Comparison of ENCODE assay signal across 8 cellular contexts in the genomic region with DNA sequence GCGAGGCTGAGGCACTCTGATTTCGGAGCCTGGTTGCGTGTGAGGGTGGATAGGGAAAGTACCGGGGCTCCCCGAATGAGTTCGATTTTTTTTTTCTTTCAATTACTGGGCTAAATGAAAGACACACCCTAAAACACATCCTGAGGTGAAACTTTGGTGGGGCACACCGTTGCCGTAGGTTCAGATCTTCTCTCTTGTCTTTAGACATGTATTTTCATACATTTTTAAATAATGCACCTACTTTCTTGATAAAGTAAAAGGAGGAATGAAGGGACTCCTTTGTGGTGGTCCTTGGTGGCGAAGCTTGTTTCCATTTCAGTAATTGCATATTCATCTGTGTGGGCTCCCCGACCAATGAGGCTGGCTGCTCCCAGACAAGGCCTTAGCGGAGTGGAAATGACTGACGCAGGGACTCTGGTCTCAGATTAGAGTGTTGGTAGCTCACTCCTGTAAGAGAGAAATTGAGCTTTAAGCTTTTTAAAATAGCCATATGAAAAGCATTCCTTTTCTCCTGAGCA. TPM values are rescaled to one million over a fixed set of nuclear protein-coding genes. Genes with fewer than 3 reads are reported as not detected.
DNase-seq lines count a peak whose midpoint lies in the region; ATAC-seq and TF ChIP-seq lines count a peak whose summit lies in the region.

No MANE protein-coding gene starts in this region.

- peak overlapping the region; percentile 81 for H3K4ac ChIP-seq in IMR-90 (ENCODE audit: low read depth, low read length)

- H4K20me1 ChIP-seq in IMR-90 (ENCODE audit: insufficient read depth, low read length): peaks cover 29% of the 10 kb centered on the region; the same call in 1 of the 2 replicates

- peak overlapping the region; percentile 15; the same call in 1 of the 2 replicates for H4K5ac ChIP-seq in IMR-90 (ENCODE audit: low read depth, low read length)

- H2AFZ ChIP-seq in IMR-90 (replicated peaks; ENCODE audit: low read length, poor library complexity): peak overlapping the region; percentile 94

- H2AK9ac ChIP-seq in IMR-90 (replicated peaks; ENCODE audit: low read depth, low read length, poor library complexity): peak overlapping the region; percentile 92

- H3K9ac ChIP-seq in IMR-90 (ENCODE audit: low read depth, low read length): peak overlapping the region; percentile 97
- peak overlapping the region; percentile 71 to 97 for H3K9ac ChIP-seq in mucosa of rectum (ENCODE audit: low read depth in 1 of 2, low read length in 2 of 2)

- no peaks in the 10 kb centered on the region for H3K36me3 ChIP-seq in CD8-positive, alpha-beta memory T cell (ENCODE audit: insufficient read depth, low read length)
- no peaks in the 10 kb centered on the region for H3K36me3 ChIP-seq in IMR-90 (ENCODE audit: control insufficient read depth, insufficient read depth, low read length)
- no peaks in the 10 kb centered on the region for H3K36me3 ChIP-seq in mucosa of rectum (ENCODE audit: control insufficient read depth in 2 of 2, insufficient read depth in 2 of 2, low read length in 2 of 2)

- H3K56ac ChIP-seq in IMR-90 (ENCODE audit: extremely low read depth, insufficient read depth, low read length): peak overlapping the region; percentile 85

- H2BK120ac ChIP-seq in IMR-90 (ENCODE audit: low read depth, low read length): 0 out of 2 replicates have a peak overlapping the region, but pooled peaks have one; percentile 16

- CTCF ChIA-PET in CD8-positive, alpha-beta memory T cell (lab: Charles Lee): interaction anchor here (0.8 to 3.2 kb wide), 3 partner anchors 22 to 208 kb away, joined by 3 to 18 read pairs (median 3); no protein-coding TSS in a partner anchor
- CTCF ChIA-PET in IMR-90 (lab: Yijun Ruan, JAX) (interaction anchor here (0.6 to 1.0 kb wide), 3 partner anchors 24 to 208 kb away, joined by 3 to 4 read pairs (median 3); no protein-coding TSS in a partner anchor), activated B cell treated with CpG ODN at 0.5 μM for 24 hours (lab: Charles Lee) (no interaction called here)

- H4K91ac ChIP-seq in IMR-90 (ENCODE audit: insufficient read depth, low read depth, low read length): peak overlapping the region; percentile 5; the same call in 1 of the 2 replicates

- dilution Hi-C loops in IMR-90 (cut with HindIII; ENCODE audit: low sequenced_read_pairs, unreplicated experiment): no loop called here

- peak overlapping the region; percentile 91 for H3K23ac ChIP-seq in IMR-90 (ENCODE audit: low read depth, low read length)

- H3K79me1 ChIP-seq in IMR-90 (ENCODE audit: low read depth in 1 of 2, low read length in 2 of 2): peaks cover 8 to 36% of the 10 kb centered on the region in 2 experiments; a peak in 3 of 4 replicates

- H3K27ac ChIP-seq in CD8-positive, alpha-beta memory T cell (ENCODE audit: low read depth, low read length): peak overlapping the region; percentile 87
- H3K27ac ChIP-seq in IMR-90 (ENCODE audit: insufficient read depth, low read length): peak overlapping the region; percentile 90
- peak overlapping the region; percentile 92 to 97 for H3K27ac ChIP-seq in mucosa of rectum (ENCODE audit: low read depth in 2 of 2, low read length in 2 of 2)

- no peaks in the 10 kb centered on the region for H3K27me3 Mint-ChIP-seq in CD8-positive, alpha-beta memory T cell
- H3K27me3 Mint-ChIP-seq in activated B cell treated with CpG ODN at 0.5 μM for 24 hours: no peaks in the 10 kb centered on the region

- H3K9me1 ChIP-seq in IMR-90 (ENCODE audit: insufficient read depth, low read length): peaks cover 14% of the 10 kb centered on the region

- peak overlapping the region; percentile 61; the same call in 1 of the 2 replicates for H3K18ac ChIP-seq in IMR-90 (ENCODE audit: low read depth, low read length)

- no TSS peak for BruUV-seq in IMR-90 (replicated peaks; lab: Mats Ljungman, UMichigan)

- no peaks in the 10 kb centered on the region for H3K9me3 ChIP-seq in CD8-positive, alpha-beta memory T cell (ENCODE audit: low read length)
- H3K9me3 ChIP-seq in IMR-90 (ENCODE audit: control insufficient read depth, insufficient read depth, low read length) (no peaks in the 10 kb centered on the region), mucosa of rectum (ENCODE audit: control insufficient read depth in 2 of 2, low read length in 2 of 2) (no peaks in the 10 kb centered on the region)

- TF ChIP-seq RAD21 in IMR-90 (IDR thresholded peaks at IDR 0.05; ENCODE audit: low read length): 0 out of 2 replicates have a peak, but pooled peaks have one; percentile 6

- TF ChIP-seq CTCF in IMR-90 (conservative IDR thresholded peaks at IDR 0.05; ENCODE audit: low read depth, low read length) (no peak), activated B cell treated with CpG ODN at 0.5 μM for 24 hours (IDR thresholded peaks at IDR 0.05) (no peak), choroid plexus epithelial cell (conservative IDR thresholded peaks at IDR 0.05; ENCODE audit: low read depth, low read length) (no peak)

- intact Hi-C loops in IMR-90 (cut with micrococcal nuclease) (loop anchor here (5.0 kb wide), 1 partner anchor 62 kb away; no protein-coding TSS in a partner anchor), activated B cell treated with CpG ODN at 0.5 μM for 24 hours (cut with micrococcal nuclease) (loop anchor here (2.0 kb wide), 1 partner anchor 14 kb away; no protein-coding TSS in a partner anchor)

- peak overlapping the region; percentile 50; the same call in 1 of the 2 replicates for H2AK5ac ChIP-seq in IMR-90 (ENCODE audit: low read depth, low read length)

- DNase-seq in CD8-positive, alpha-beta memory T cell: peak; percentile 38 to 87 (median 84)
- DNase-seq in IMR-90 (peak; percentile 59), activated B cell treated with CpG ODN at 0.5 μM for 24 hours (peak; percentile 23), choroid plexus epithelial cell (ENCODE audit: low read depth) (peak; percentile 67), NCI-H2107 (lab: John Stamatoyannopoulos, UW) (no peak)
- DNase-seq in stimulated activated naive CD4-positive, alpha-beta T cell (lab: John Stamatoyannopoulos, UW): peak in 5 of 6 experiments; percentile 21 to 77 (median 69)

- H3K36me3 Mint-ChIP-seq in CD8-positive, alpha-beta memory T cell: peaks cover 0 to 23% (median 3%) of the 10 kb centered on the region in 3 donors
- peaks cover 4% of the 10 kb centered on the region for H3K36me3 Mint-ChIP-seq in activated B cell treated with CpG ODN at 0.5 μM for 24 hours (ENCODE audit: low read depth)

- ATAC-seq in GM19467 (IDR thresholded peaks at IDR 0.05; ENCODE audit: unreplicated experiment) (peak; percentile 9), IMR-90 (ENCODE audit: low read depth) (no peak), activated B cell treated with CpG ODN at 0.5 μM for 24 hours (ENCODE audit: low read depth) (peak; percentile 28)

- POLR2A ChIA-PET in CD8-positive, alpha-beta memory T cell (lab: Charles Lee): interaction anchor here (1.1 to 1.2 kb wide), 2 partner anchors 23 to 190 kb away, joined by 3 read pairs; partner anchors contain the start of gene GHITM
- POLR2A ChIA-PET in IMR-90 (lab: Charles Lee; ENCODE audit: unreplicated experiment) (no interaction called here), activated B cell treated with CpG ODN at 0.5 μM for 24 hours (lab: Charles Lee) (interaction anchor here (0.8 to 2.0 kb wide), 4 partner anchors 12 to 190 kb away, joined by 3 to 9 read pairs (median 3); partner anchors contain the start of gene GHITM)

- H2BK20ac ChIP-seq in IMR-90 (ENCODE audit: low read depth, low read length): no peak overlapping the region

- TF ChIP-seq POLR2A in IMR-90 (IDR thresholded peaks at IDR 0.05; ENCODE audit: low read depth, low read length): peak; percentile 34

- peak overlapping the region; percentile 89 to 97 (median 97) for H3K4me3 Mint-ChIP-seq in CD8-positive, alpha-beta memory T cell
- peak overlapping the region; percentile 92 for H3K4me3 Mint-ChIP-seq in activated B cell treated with CpG ODN at 0.5 μM for 24 hours

- H3K14ac ChIP-seq in IMR-90 (replicated peaks; ENCODE audit: low read depth, low read length): peak overlapping the region; percentile 89

- in situ Hi-C loops in IMR-90 (cut with MboI; ENCODE audit: low sequenced_read_pairs): no loop called here

- H2BK5ac ChIP-seq in IMR-90 (ENCODE audit: low read depth, low read length, poor library complexity, severe bottlenecking): peak overlapping the region; percentile 92

- H3K27me3 ChIP-seq in CD8-positive, alpha-beta memory T cell (ENCODE audit: insufficient read depth, low read length, poor library complexity, severe bottlenecking): no peaks in the 10 kb centered on the region
- no peaks in the 10 kb centered on the region for H3K27me3 ChIP-seq in IMR-90 (ENCODE audit: control insufficient read depth, insufficient read depth, low read length)
- no peaks in the 10 kb centered on the region for H3K27me3 ChIP-seq in mucosa of rectum (ENCODE audit: control insufficient read depth in 2 of 2, insufficient read depth in 2 of 2, low read length in 2 of 2)

- WGBS in IMR-90 (ENCODE audit: extremely low coverage in 2 of 2, insufficient read length in 1 of 2), 2 experiments: no CpG with 5 or more reads among the region's 12 CpGs

- peak overlapping the region; percentile 94 for H3K4me2 ChIP-seq in IMR-90 (ENCODE audit: low read depth, low read length)

- peak overlapping the region; percentile 16 to 69; a peak in 3 of 4 replicates for H4K8ac ChIP-seq in IMR-90 (ENCODE audit: low read depth in 2 of 2, low read length in 2 of 2)

- peak overlapping the region; percentile 90 for H3K4me3 ChIP-seq in CD8-positive, alpha-beta memory T cell (ENCODE audit: low read length)
- H3K4me3 ChIP-seq in IMR-90 (ENCODE audit: insufficient read depth, low read depth, low read length) (peak overlapping the region; percentile 96), choroid plexus epithelial cell (ENCODE audit: low read depth, low read length) (peak overlapping the region; percentile 74), mucosa of rectum (ENCODE audit: low read length in 2 of 2) (peak overlapping the region; percentile 75 to 79)

- H3K9me3 Mint-ChIP-seq in CD8-positive, alpha-beta memory T cell: no peaks in the 10 kb centered on the region
- no peaks in the 10 kb centered on the region for H3K9me3 Mint-ChIP-seq in activated B cell treated with CpG ODN at 0.5 μM for 24 hours

- peaks cover 30% of the 10 kb centered on the region for H3K4me1 ChIP-seq in CD8-positive, alpha-beta memory T cell (ENCODE audit: insufficient read depth, low read length)
- H3K4me1 ChIP-seq in IMR-90 (ENCODE audit: control insufficient read depth, insufficient read depth, low read length): peaks cover 6% of the 10 kb centered on the region
- H3K4me1 ChIP-seq in mucosa of rectum (ENCODE audit: control insufficient read depth in 2 of 2, insufficient read depth in 2 of 2, low read length in 2 of 2): peaks cover 0 to 7% of the 10 kb centered on the region in 2 donors

- H2BK15ac ChIP-seq in IMR-90 (ENCODE audit: low read depth, low read length): peak overlapping the region; percentile 65; the same call in 1 of the 3 replicates

- peak overlapping the region; percentile 99 to 100 (median 99) for H3K27ac Mint-ChIP-seq in CD8-positive, alpha-beta memory T cell
- peak overlapping the region; percentile 95 for H3K27ac Mint-ChIP-seq in activated B cell treated with CpG ODN at 0.5 μM for 24 hours

- peaks cover 35 to 43% (median 36%) of the 10 kb centered on the region in 3 donors for H3K4me1 Mint-ChIP-seq in CD8-positive, alpha-beta memory T cell
- peaks cover 38% of the 10 kb centered on the region for H3K4me1 Mint-ChIP-seq in activated B cell treated with CpG ODN at 0.5 μM for 24 hours

RNA-seq across cellular contexts. Expression of gene CCSER2, which starts 0.8 kb away (rescaled TPM):
- 10 to 100 TPM; 62.6 to 74.5 TPM for total RNA-seq in CD8-positive, alpha-beta memory T cell
- 114 TPM for polyA plus RNA-seq in CD8-positive, alpha-beta memory T cell
- total RNA-seq in IMR-90 (2012; rRNA removed) (27.8 and 31.7 TPM in 2 replicates), activated B cell treated with CpG ODN at 0.5 μM for 24 hours (52.4 and 57.1 TPM in 2 replicates)
- polyA plus RNA-seq in IMR-90 (2012; rRNA removed): 18.0 and 20.4 TPM in 2 replicates
- polyA plus RNA-seq in IMR-90 (2012; cell fraction: cytosol; rRNA removed): 3.7 and 4.3 TPM in 2 replicates
- 4.0 and 33.3 TPM in 2 replicates for polyA plus RNA-seq in IMR-90 (2012; cell fraction: nucleus; rRNA removed; ENCODE audit: low replicate concordance)
